In genomic region chr4:184324939-184325477, GRCh38 we compare ENCODE assay signal across 17 cellular contexts.
DNase-seq lines count a peak whose midpoint lies in the region; ATAC-seq, FAIRE-seq and TF ChIP-seq lines count a peak whose summit lies in the region.
"Had no signal": no experiment of that assay in that cellular context is flagged by ENCODE, and none has a peak within 500 bp of the region (broad histone marks: within the 10 kb centered on the region; RNA-seq: fewer than 3 reads in every experiment).

No MANE protein-coding gene starts in this region.

- H3K4me1 Mint-ChIP-seq in activated CD8-positive, alpha-beta T cell treated with anti-CD3 and anti-CD28 coated beads, Interleukin-2, amount 10 ng/mL, durations not matched to agents 7 days and 5 days (ENCODE audit: low read depth): peaks cover 36% of the 10 kb centered on the region
- H3K4me1 Mint-ChIP-seq in activated CD8-positive, alpha-beta T cell treated with anti-CD3 and anti-CD28 coated beads for 36 hours (ENCODE audit: low read depth): peaks cover 45% of the 10 kb centered on the region
- peaks cover 11% of the 10 kb centered on the region for H3K4me1 Mint-ChIP-seq in Calu3 (ENCODE audit: low read depth, unreplicated experiment)
- H3K4me1 Mint-ChIP-seq in nephron progenitor cell: no peaks in the 10 kb centered on the region

- no peaks in the 10 kb centered on the region for H3K36me3 ChIP-seq in K562 (ENCODE audit: control insufficient read depth, insufficient read depth, low read length)
- H3K36me3 ChIP-seq in HepG2 (replicated peaks in 1 of 2; ENCODE audit: control insufficient read depth in 1 of 2, insufficient read depth in 2 of 2, low read length in 2 of 2): no peaks in the 10 kb centered on the region
- H3K36me3 ChIP-seq: BLaER1 treated with 17β-estradiol and CSF1 and Interleukin-3, amounts not matched to agents 10 nM and 100 nM had no signal

- H3K27me3 Mint-ChIP-seq in activated CD8-positive, alpha-beta T cell treated with anti-CD3 and anti-CD28 coated beads, Interleukin-2, amount 10 ng/mL, durations not matched to agents 7 days and 5 days (ENCODE audit: low read depth): no peaks in the 10 kb centered on the region
- H3K27me3 Mint-ChIP-seq in activated CD8-positive, alpha-beta T cell treated with anti-CD3 and anti-CD28 coated beads for 36 hours: no peaks in the 10 kb centered on the region
- H3K27me3 Mint-ChIP-seq in Calu3 (ENCODE audit: unreplicated experiment) (no peaks in the 10 kb centered on the region), nephron progenitor cell (ENCODE audit: low read depth, poor library complexity) (peaks cover 4% of the 10 kb centered on the region)
- H3K27me3 Mint-ChIP-seq: CD4-positive, CD25-positive, alpha-beta regulatory T cell had no signal

- POLR2A ChIA-PET in activated CD8-positive, alpha-beta T cell treated with anti-CD3 and anti-CD28 coated beads, Interleukin-2, amount 10 ng/mL, durations not matched to agents 7 days and 5 days (lab: Charles Lee): no interaction called here
- POLR2A ChIA-PET in activated CD8-positive, alpha-beta T cell treated with anti-CD3 and anti-CD28 coated beads for 36 hours (lab: Charles Lee): no interaction called here
- POLR2A ChIA-PET in K562 (lab: Yijun Ruan, JAX): interaction anchor here (0.6 to 1.0 kb wide), 2 partner anchors 27 to 383 kb away, joined by 3 read pairs; no protein-coding TSS in a partner anchor
- POLR2A ChIA-PET in HepG2 (lab: Yijun Ruan, JAX): no interaction called here

- H3K9me3 ChIP-seq in K562 (replicated peaks; ENCODE audit: control insufficient read depth, insufficient read depth, low read depth, low read length) (no peaks in the 10 kb centered on the region), HepG2 (ENCODE audit: low read length) (no peaks in the 10 kb centered on the region)

- no peak overlapping the region for H3K4me3 Mint-ChIP-seq in activated CD8-positive, alpha-beta T cell treated with anti-CD3 and anti-CD28 coated beads, Interleukin-2, amount 10 ng/mL, durations not matched to agents 7 days and 5 days
- no peak overlapping the region for H3K4me3 Mint-ChIP-seq in activated CD8-positive, alpha-beta T cell treated with anti-CD3 and anti-CD28 coated beads for 36 hours
- H3K4me3 Mint-ChIP-seq in Calu3 (ENCODE audit: low read depth, unreplicated experiment) (no peak overlapping the region), nephron progenitor cell (no peak overlapping the region)
- H3K4me3 Mint-ChIP-seq: CD4-positive, CD25-positive, alpha-beta regulatory T cell; IgD-negative memory B cell had no signal

- in situ Hi-C loops in K562 (cut with MboI): no loop called here
- in situ Hi-C loops in HepG2 (cut with HindIII; ENCODE audit: extremely low pct_ligation_motif_present, low pct_unique_long_range_greater_than_20kb): no loop called here

- BruUV-seq in K562 (replicated peaks; lab: Mats Ljungman, UMichigan) (no TSS peak), HepG2 (replicated peaks; lab: Mats Ljungman, UMichigan) (no TSS peak), Calu3 (replicated peaks; lab: Mats Ljungman, UMichigan) (no TSS peak)

- no peak for ATAC-seq in activated CD8-positive, alpha-beta T cell treated with anti-CD3 and anti-CD28 coated beads, Interleukin-2, amount 10 ng/mL, durations not matched to agents 7 days and 5 days
- ATAC-seq in activated CD8-positive, alpha-beta T cell treated with anti-CD3 and anti-CD28 coated beads for 36 hours: no peak
- ATAC-seq in K562: no peak
- ATAC-seq in HepG2: no peak
- ATAC-seq in GM21390 (IDR thresholded peaks at IDR 0.05; ENCODE audit: unreplicated experiment): no peak
- ATAC-seq: HCT116 had no signal

- CTCF ChIA-PET in activated CD8-positive, alpha-beta T cell treated with anti-CD3 and anti-CD28 coated beads, Interleukin-2, amount 10 ng/mL, durations not matched to agents 7 days and 5 days (lab: Charles Lee): no interaction called here
- CTCF ChIA-PET in activated CD8-positive, alpha-beta T cell treated with anti-CD3 and anti-CD28 coated beads for 36 hours (lab: Charles Lee): no interaction called here
- CTCF ChIA-PET in K562 (lab: Yijun Ruan, JAX; ENCODE audit: low intra/inter-chr PET ratio): no interaction called here
- CTCF ChIA-PET in HepG2 (lab: Yijun Ruan, JAX; ENCODE audit: low intra/inter-chr PET ratio, low total read pairs): no interaction called here
- CTCF ChIA-PET in Calu3 (lab: Charles Lee): no interaction called here

- TF ChIP-seq RAD21 in K562 (CRISPR knock-in tag; conservative IDR thresholded peaks at IDR 0.05 in 1 of 2, IDR thresholded peaks at IDR 0.05 in 1 of 2) (no peak), HepG2 (CRISPR knock-in tag; IDR thresholded peaks at IDR 0.05) (no peak)

- no peaks in the 10 kb centered on the region for H3K79me2 ChIP-seq in K562 (ENCODE audit: control insufficient read depth, insufficient read depth, low read length)
- no peaks in the 10 kb centered on the region for H3K79me2 ChIP-seq in HepG2 (ENCODE audit: insufficient read depth, low read length)

- TF ChIP-seq POLR2A in K562 (conservative IDR thresholded peaks at IDR 0.05) (no peak), HepG2 (IDR thresholded peaks at IDR 0.05; ENCODE audit: insufficient read depth in 1 of 2, low read depth in 2 of 2, low read length in 2 of 2) (no peak)

- H3K36me3 Mint-ChIP-seq in activated CD8-positive, alpha-beta T cell treated with anti-CD3 and anti-CD28 coated beads, Interleukin-2, amount 10 ng/mL, durations not matched to agents 7 days and 5 days (ENCODE audit: low read depth): peaks cover 2% of the 10 kb centered on the region
- H3K36me3 Mint-ChIP-seq in activated CD8-positive, alpha-beta T cell treated with anti-CD3 and anti-CD28 coated beads for 36 hours (ENCODE audit: low read depth): no peaks in the 10 kb centered on the region
- H3K36me3 Mint-ChIP-seq in Calu3 (ENCODE audit: insufficient read depth, unreplicated experiment) (no peaks in the 10 kb centered on the region), nephron progenitor cell (ENCODE audit: low read depth) (no peaks in the 10 kb centered on the region)
- H3K36me3 Mint-ChIP-seq: CD4-positive, CD25-positive, alpha-beta regulatory T cell; IgD-negative memory B cell had no signal

- H3K4me1 ChIP-seq in K562 (replicated peaks in 1 of 2; ENCODE audit: control insufficient read depth in 2 of 2, insufficient read depth in 2 of 2, low read length in 2 of 2): no peaks in the 10 kb centered on the region
- peaks cover 13% of the 10 kb centered on the region for H3K4me1 ChIP-seq in HepG2 (ENCODE audit: insufficient read depth, low read length)

- TF ChIP-seq EP300 in K562 (IDR thresholded peaks at IDR 0.05; ENCODE audit: low read length): no peak
- no peak for TF ChIP-seq EP300 in HepG2 (IDR thresholded peaks at IDR 0.05; ENCODE audit: low read depth in 2 of 2, low read length in 2 of 2)
- no peak for TF ChIP-seq EP300 in HepG2 (CRISPR knock-in tag; IDR thresholded peaks at IDR 0.05; ENCODE audit: borderline replicate concordance)

- 49% methylated on average over 6 of the region's 6 CpGs for WGBS in K562 (ENCODE audit: insufficient coverage, low coverage, missing lambda C conversion rate)
- 42% methylated on average over 6 of the region's 6 CpGs for whole genome bisulfite sequencing in HepG2 (ENCODE audit: low lambda C conversion rate)

- H3K27me3 ChIP-seq in K562 (ENCODE audit: control insufficient read depth in 2 of 2, insufficient read depth in 2 of 2, low read length in 2 of 2) (no peaks in the 10 kb centered on the region), HepG2 (ENCODE audit: control insufficient read depth in 1 of 2, insufficient read depth in 2 of 2, low read length in 2 of 2) (peaks cover 2 to 8% of the 10 kb centered on the region in 2 experiments; a peak in 3 of 5 replicates)
- H3K27me3 ChIP-seq: BLaER1 treated with 17β-estradiol and CSF1 and Interleukin-3, amounts not matched to agents 10 nM and 100 nM had no signal

- no peak for TF ChIP-seq CTCF in activated CD8-positive, alpha-beta T cell treated with anti-CD3 and anti-CD28 coated beads for 36 hours (IDR thresholded peaks at IDR 0.05)
- no peak for TF ChIP-seq CTCF in K562 (IDR thresholded peaks at IDR 0.05 in 2 of 3, conservative IDR thresholded peaks at IDR 0.05 in 1 of 3; ENCODE audit: insufficient read depth in 2 of 3, low read depth in 1 of 3, low read length in 3 of 3)
- TF ChIP-seq CTCF in HepG2 (CRISPR knock-in tag; IDR thresholded peaks at IDR 0.05): no peak
- no peak for TF ChIP-seq CTCF in Calu3 (IDR thresholded peaks at IDR 0.05; ENCODE audit: unreplicated experiment)
- no peak for TF ChIP-seq CTCF in nephron progenitor cell (IDR thresholded peaks at IDR 0.05)

- no peak overlapping the region for H3K27ac ChIP-seq in K562 (ENCODE audit: extremely low read depth, low read depth, low read length)
- H3K27ac ChIP-seq in HepG2 (ENCODE audit: extremely low read length, insufficient read depth, low read length): no peak overlapping the region
- H3K27ac ChIP-seq: BLaER1 treated with 17β-estradiol and CSF1 and Interleukin-3, amounts not matched to agents 10 nM and 100 nM had no signal

- no peak overlapping the region for H3K27ac Mint-ChIP-seq in activated CD8-positive, alpha-beta T cell treated with anti-CD3 and anti-CD28 coated beads, Interleukin-2, amount 10 ng/mL, durations not matched to agents 7 days and 5 days
- no peak overlapping the region for H3K27ac Mint-ChIP-seq in activated CD8-positive, alpha-beta T cell treated with anti-CD3 and anti-CD28 coated beads for 36 hours
- H3K27ac Mint-ChIP-seq in Calu3 (ENCODE audit: unreplicated experiment) (no peak overlapping the region), nephron progenitor cell (no peak overlapping the region)
- H3K27ac Mint-ChIP-seq: IgD-negative memory B cell had no signal

- no peak overlapping the region for H3K4me3 ChIP-seq in K562
- H3K4me3 ChIP-seq in HepG2 (replicated peaks in 1 of 3; ENCODE audit: insufficient read depth in 1 of 3, low read depth in 2 of 3, low read length in 3 of 3): no peak overlapping the region
- H3K4me3 ChIP-seq: BLaER1 treated with 17β-estradiol and CSF1 and Interleukin-3, amounts not matched to agents 10 nM and 100 nM had no signal

- no peak overlapping the region for H3K4me2 ChIP-seq in K562 (ENCODE audit: insufficient read depth, low read length)
- H3K4me2 ChIP-seq in HepG2 (ENCODE audit: low read depth, low read length): no peak overlapping the region
- H3K4me2 ChIP-seq: BLaER1 treated with 17β-estradiol and CSF1 and Interleukin-3, amounts not matched to agents 10 nM and 100 nM had no signal

- no peaks in the 10 kb centered on the region for H3K9me3 Mint-ChIP-seq in activated CD8-positive, alpha-beta T cell treated with anti-CD3 and anti-CD28 coated beads, Interleukin-2, amount 10 ng/mL, durations not matched to agents 7 days and 5 days (ENCODE audit: insufficient read depth)
- H3K9me3 Mint-ChIP-seq in activated CD8-positive, alpha-beta T cell treated with anti-CD3 and anti-CD28 coated beads for 36 hours: no peaks in the 10 kb centered on the region
- H3K9me3 Mint-ChIP-seq in Calu3 (ENCODE audit: low read depth, unreplicated experiment) (no peaks in the 10 kb centered on the region), nephron progenitor cell (peaks cover 5% of the 10 kb centered on the region)
- H3K9me3 Mint-ChIP-seq: CD4-positive, CD25-positive, alpha-beta regulatory T cell; IgD-negative memory B cell had no signal

- intact Hi-C loops in activated CD8-positive, alpha-beta T cell treated with anti-CD3 and anti-CD28 coated beads for 36 hours (cut with micrococcal nuclease): no loop called here
- intact Hi-C loops in K562 (cut with micrococcal nuclease) (no loop called here), HepG2 (cut with micrococcal nuclease; ENCODE audit: unreplicated experiment) (no loop called here), Calu3 (cut with micrococcal nuclease; ENCODE audit: unreplicated experiment) (no loop called here)

- H4K20me1 ChIP-seq in K562 (replicated peaks; ENCODE audit: control insufficient read depth, insufficient read depth, low read length): no peaks in the 10 kb centered on the region
- H4K20me1 ChIP-seq in HepG2 (ENCODE audit: insufficient read depth, low read length): no peaks in the 10 kb centered on the region
- H4K20me1 ChIP-seq: BLaER1 treated with 17β-estradiol and CSF1 and Interleukin-3, amounts not matched to agents 10 nM and 100 nM had no signal

- no peak for FAIRE-seq in K562 (lab: Jason Lieb, UNC)
- no peak for FAIRE-seq in HepG2 (lab: Jason Lieb, UNC)
- FAIRE-seq: GM12891, H54 had no signal

- no peak overlapping the region for H2AFZ ChIP-seq in K562 (ENCODE audit: low read depth, low read length)
- H2AFZ ChIP-seq in HepG2 (ENCODE audit: low read length): no peak overlapping the region

- no peaks in the 10 kb centered on the region for H3K9me1 ChIP-seq in K562 (ENCODE audit: control insufficient read depth, insufficient read depth, low read length)

- DNase-seq in activated CD8-positive, alpha-beta T cell treated with anti-CD3 and anti-CD28 coated beads, Interleukin-2, amount 10 ng/mL, durations not matched to agents 7 days and 5 days: peak; percentile 14
- DNase-seq in activated CD8-positive, alpha-beta T cell treated with anti-CD3 and anti-CD28 coated beads for 36 hours: no peak
- DNase-seq in K562 (ENCODE audit: extremely low read depth in 1 of 4, low spot score in 3 of 4): no peak
- DNase-seq in HepG2 (ENCODE audit: low spot score): no peak
- DNase-seq in ureter (ENCODE audit: low spot score): peak; percentile 20
- no peak for DNase-seq in Calu3
- no peak for DNase-seq in nephron progenitor cell
- DNase-seq: 8988T; ACHN; CD4-positive, CD25-positive, alpha-beta regulatory T cell; DMS 273 treated with DMSO at 0.1 percent for 48 hours had no signal

- H3K9ac ChIP-seq in K562 (ENCODE audit: insufficient read depth in 1 of 2, low read depth in 2 of 2, low read length in 2 of 2) (no peak overlapping the region), HepG2 (ENCODE audit: insufficient read depth, low read depth, low read length) (no peak overlapping the region)
- H3K9ac ChIP-seq: BLaER1 treated with 17β-estradiol and CSF1 and Interleukin-3, amounts not matched to agents 10 nM and 100 nM had no signal

Comparison
In these comparisons a context has a peak if more than half of its experiments do, and no peak if none do; other contexts are left out.
1. DNase-seq: peak in activated CD8-positive, alpha-beta T cell treated with anti-CD3 and anti-CD28 coated beads, Interleukin-2, amount 10 ng/mL, durations not matched to agents 7 days and 5 days (single experiment) and ureter (single experiment); none in activated CD8-positive, alpha-beta T cell treated with anti-CD3 and anti-CD28 coated beads for 36 hours (single experiment), K562 (0 of 4), HepG2 (single experiment), Calu3 (single experiment) and nephron progenitor cell (single experiment).